Comparison of ENCODE assay signal across 11 cellular contexts in genomic region chr3:136932978-136933812, GRCh38. TPM values are rescaled to one million over a fixed set of nuclear protein-coding genes. Genes with fewer than 3 reads are reported as not detected.
DNase-seq lines count a peak whose midpoint lies in the region; ATAC-seq and TF ChIP-seq lines count a peak whose summit lies in the region.
"Had no signal": no experiment of that assay in that cellular context is flagged by ENCODE, and none has a peak within 500 bp of the region (broad histone marks: within the 10 kb centered on the region; RNA-seq: fewer than 3 reads in every experiment).

No MANE protein-coding gene starts in this region.

- H3K9me3 ChIP-seq in gastrocnemius medialis = no peaks in the 10 kb centered on the region
- H3K9me3 ChIP-seq in ascending aorta = no peaks in the 10 kb centered on the region

- DNase-seq in T-helper 1 cell (no peak), gastrocnemius medialis (no peak), ascending aorta (ENCODE audit: low spot score in 2 of 2) (no peak), SW 1271 (lab: John Stamatoyannopoulos, UW) (no peak), NCI-H1436 treated with DMSO at 0.1 percent for 48 hours (lab: John Stamatoyannopoulos, UW) (no peak)
- no peak for DNase-seq in central memory CD8-positive, alpha-beta T cell (ENCODE audit: low spot score in 2 of 2)
- DNase-seq: DND-41, NCI-H146 had no signal

- H3K36me3 Mint-ChIP-seq in T-helper 1 cell treated with Interleukin-12 subunit alpha and Interleukin-12 subunit beta and Interleukin-4 antibody, amounts not matched to agents 30 μg/mL and 1 μg/mL, for 36 hours (ENCODE audit: low read depth) = peaks cover 47% of the 10 kb centered on the region
- peaks cover 14% of the 10 kb centered on the region for H3K36me3 Mint-ChIP-seq in central memory CD8-positive, alpha-beta T cell (ENCODE audit: insufficient read depth)

- in situ Hi-C loops in gastrocnemius medialis (cut with MboI; ENCODE audit: low sequenced_read_pairs in 4 of 4) = no loop called here

- TF ChIP-seq CTCF in gastrocnemius medialis (IDR thresholded peaks at IDR 0.05 in 4 of 5, conservative IDR thresholded peaks at IDR 0.05 in 1 of 5) (no peak), ascending aorta (IDR thresholded peaks at IDR 0.05) (no peak)

- H3K27me3 Mint-ChIP-seq in T-helper 1 cell treated with Interleukin-12 subunit alpha and Interleukin-12 subunit beta and Interleukin-4 antibody, amounts not matched to agents 30 μg/mL and 1 μg/mL, for 36 hours (ENCODE audit: low read depth) = no peaks in the 10 kb centered on the region
- H3K27me3 Mint-ChIP-seq in central memory CD8-positive, alpha-beta T cell = no peaks in the 10 kb centered on the region

- H3K27me3 ChIP-seq in gastrocnemius medialis (no peaks in the 10 kb centered on the region), ascending aorta (no peaks in the 10 kb centered on the region)

- intact Hi-C loops in gastrocnemius medialis (cut with DNase I; ENCODE audit: low total_unique reads) = loop anchor here (10.0 kb wide), 1 partner anchor 68 kb away; the partner anchor contains the start of gene NCK1
- intact Hi-C loops in ascending aorta (cut with DNase I) = no loop called here

- H3K4me1 Mint-ChIP-seq in T-helper 1 cell treated with Interleukin-12 subunit alpha and Interleukin-12 subunit beta and Interleukin-4 antibody, amounts not matched to agents 30 μg/mL and 1 μg/mL, for 36 hours (ENCODE audit: low read depth) = peaks cover 47% of the 10 kb centered on the region
- peaks cover 66% of the 10 kb centered on the region for H3K4me1 Mint-ChIP-seq in central memory CD8-positive, alpha-beta T cell

- ATAC-seq in HG02852 (IDR thresholded peaks at IDR 0.05; ENCODE audit: unreplicated experiment) (peak; percentile 47), gastrocnemius medialis (no peak)
- no peak for ATAC-seq in central memory CD8-positive, alpha-beta T cell (replicated peaks; ENCODE audit: extremely low read depth, poor library complexity, severe bottlenecking)

- peak overlapping the region; percentile 78 for H3K27ac Mint-ChIP-seq in T-helper 1 cell treated with Interleukin-12 subunit alpha and Interleukin-12 subunit beta and Interleukin-4 antibody, amounts not matched to agents 30 μg/mL and 1 μg/mL, for 36 hours
- H3K27ac Mint-ChIP-seq in central memory CD8-positive, alpha-beta T cell (ENCODE audit: low read depth) = peak overlapping the region; percentile 86

- peak overlapping the region in 1 of 4 donors; percentile 44 for H3K4me3 ChIP-seq in gastrocnemius medialis
- H3K4me3 ChIP-seq in ascending aorta = no peak overlapping the region

- H3K36me3 ChIP-seq in gastrocnemius medialis (no peaks in the 10 kb centered on the region), ascending aorta (peaks cover 0 to 14% of the 10 kb centered on the region in 2 donors)

- H3K4me1 ChIP-seq in gastrocnemius medialis = peaks cover 17 to 20% of the 10 kb centered on the region in 2 donors
- H3K4me1 ChIP-seq in ascending aorta = no peaks in the 10 kb centered on the region

- H3K9me3 Mint-ChIP-seq in T-helper 1 cell treated with Interleukin-12 subunit alpha and Interleukin-12 subunit beta and Interleukin-4 antibody, amounts not matched to agents 30 μg/mL and 1 μg/mL, for 36 hours = peaks cover 5% of the 10 kb centered on the region
- no peaks in the 10 kb centered on the region for H3K9me3 Mint-ChIP-seq in central memory CD8-positive, alpha-beta T cell

- H3K27ac ChIP-seq in gastrocnemius medialis = peak overlapping the region in 3 of 4 donors; percentile 30 to 45 (median 39)
- no peak overlapping the region for H3K27ac ChIP-seq in ascending aorta
- H3K27ac ChIP-seq: 22Rv1 had no signal

- no peak for TF ChIP-seq POLR2A in gastrocnemius medialis (IDR thresholded peaks at IDR 0.05)

- H3K4me3 Mint-ChIP-seq in T-helper 1 cell treated with Interleukin-12 subunit alpha and Interleukin-12 subunit beta and Interleukin-4 antibody, amounts not matched to agents 30 μg/mL and 1 μg/mL, for 36 hours = peak overlapping the region; percentile 27
- no peak overlapping the region for H3K4me3 Mint-ChIP-seq in central memory CD8-positive, alpha-beta T cell

RNA-seq across cellular contexts. Expression of gene IL20RB, which starts 24.6 kb away (rescaled TPM):
- total RNA-seq in gastrocnemius medialis = under 1 TPM; 0.38 to 0.63 (median 0.52) TPM
- not detected for total RNA-seq in ascending aorta

Comparison
In these comparisons a context has a peak if more than half of its experiments do, and no peak if none do; other contexts are left out.
1. H3K27ac ChIP-seq: peak in gastrocnemius medialis (3 of 4); none in ascending aorta (0 of 2).